In genomic region chr15:64013179-64014043, GRCh38 we compare ENCODE assay signal across 1 cellular context.
TF ChIP-seq lines count a peak whose summit lies in the region.

No MANE protein-coding gene starts in this region.

TF ChIP-seq in SK-N-SH, 30 proteins besides CTCF, POLR2A, EP300 and RAD21 (continued from another document):
- TF ChIP-seq REST (IDR thresholded peaks at IDR 0.05; ENCODE audit: low read depth, low read length): no peak
TF ChIP-seq in SK-N-SH: peak in this region for 2.
